Comparison of ENCODE assay signal across 14 cellular contexts in the genomic region with DNA sequence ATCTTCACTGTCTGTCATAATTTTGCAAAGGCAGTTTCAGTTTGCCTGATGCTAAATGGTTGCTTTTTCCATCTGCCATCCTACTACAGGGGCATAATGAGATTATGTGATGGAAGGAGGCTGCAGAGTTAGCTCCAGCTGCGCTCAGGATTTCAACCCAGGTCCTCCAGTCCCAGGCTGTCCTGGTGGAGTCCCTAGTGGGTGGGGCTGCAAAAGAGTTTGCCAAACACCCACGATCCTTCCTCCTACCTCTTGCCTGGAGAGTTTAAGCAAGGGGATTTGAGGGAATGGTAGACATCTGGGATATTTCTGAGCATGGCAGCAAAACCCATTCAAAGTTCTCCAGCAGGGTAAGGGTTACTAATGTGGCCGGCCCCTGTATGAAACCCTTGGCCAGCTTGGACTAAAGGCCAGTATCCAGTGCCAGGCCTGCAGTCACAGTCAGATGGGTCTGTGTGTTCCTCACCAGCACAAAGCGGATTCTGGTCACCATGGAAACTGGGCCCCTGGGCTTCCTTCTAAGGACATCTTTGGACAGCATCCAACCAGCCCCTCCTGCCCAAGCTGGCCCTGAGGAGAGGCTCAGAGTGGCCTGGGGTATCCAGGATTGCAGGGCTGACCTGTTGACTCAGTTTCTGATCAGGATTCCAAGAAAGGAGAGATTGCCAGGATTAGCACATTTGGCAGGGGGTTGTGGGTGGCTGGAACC. TPM values are rescaled to one million over a fixed set of nuclear protein-coding genes. Genes with fewer than 3 reads are reported as not detected.
DNase-seq lines count a peak whose midpoint lies in the region; ATAC-seq and TF ChIP-seq lines count a peak whose summit lies in the region.
"Had no signal": no experiment of that assay in that cellular context is flagged by ENCODE, and none has a peak within 500 bp of the region (broad histone marks: within the 10 kb centered on the region; RNA-seq: fewer than 3 reads in every experiment).

No MANE protein-coding gene starts in this region.

- H3K9me3 ChIP-seq in HEK293 (ENCODE audit: control insufficient read depth, insufficient read depth, low read depth, low read length): no peaks in the 10 kb centered on the region

- peaks cover 11% of the 10 kb centered on the region; the same call in 1 of the 2 replicates for H3K4me1 ChIP-seq in HEK293 (ENCODE audit: control insufficient read depth, insufficient read depth, low read length)

- TF ChIP-seq CTCF in HEK293 (tag by site-specific recombination; IDR thresholded peaks at IDR 0.05) (no peak), retinal pigment epithelial cell (conservative IDR thresholded peaks at IDR 0.05; ENCODE audit: low read depth, low read length) (no peak)

- POLR2A ChIA-PET in HEK293 (lab: Yijun Ruan, JAX): no interaction called here

- CTCF ChIA-PET in HEK293 (lab: Yijun Ruan, JAX): interaction anchor here (0.6 to 0.7 kb wide), 3 partner anchors 26 to 78 kb away, joined by 3 to 5 read pairs (median 3); no protein-coding TSS in a partner anchor

- peak; percentile 55 for DNase-seq in SK-N-DZ (ENCODE audit: low spot score)
- DNase-seq in head of caudate nucleus: peak; percentile 14 to 90 (median 64)
- peak; percentile 83 for DNase-seq in retinal pigment epithelial cell (ENCODE audit: low read depth)
- no peak for DNase-seq in activated effector memory CD4-positive, alpha-beta T cell treated with Interleukin-2 at 50 U/mL for 16 hours
- no peak for DNase-seq in LoVo (ENCODE audit: low spot score)
- DNase-seq: activated naive CD8-positive, alpha-beta T cell treated with anti-CD3 and anti-CD28 coated beads, Interleukin-2, amount 50 U/mL, for 24 hours; KBM-7; T-helper 2 cell had no signal

- H3K36me3 ChIP-seq in HEK293 (ENCODE audit: control insufficient read depth in 2 of 2, insufficient read depth in 1 of 2, low read length in 2 of 2): no peaks in the 10 kb centered on the region
- H3K36me3 ChIP-seq: tibial nerve had no signal

- intact Hi-C loops in head of caudate nucleus (cut with DNase I): no loop called here

- H3K27ac ChIP-seq in HEK293 (ENCODE audit: extremely low read depth, low read depth, low read length): no peak overlapping the region

- no peak overlapping the region for H3K4me3 ChIP-seq in HEK293 (ENCODE audit: low read depth, low read length)
- H3K4me3 ChIP-seq in retinal pigment epithelial cell (ENCODE audit: low read length): no peak overlapping the region
- H3K4me3 ChIP-seq: skin epidermis, tibial nerve had no signal

- ATAC-seq in GM21717 (IDR thresholded peaks at IDR 0.05; ENCODE audit: unreplicated experiment) (no peak), HG02973 (IDR thresholded peaks at IDR 0.05; ENCODE audit: unreplicated experiment) (no peak)
- ATAC-seq: activated naive CD8-positive, alpha-beta T cell treated with anti-CD3 and anti-CD28 coated beads, Interleukin-2, amount 50 U/mL, for 24 hours; HCT116 had no signal

TF ChIP-seq in HEK293, 187 proteins besides CTCF, POLR2A, EP300 and RAD21:
- TF ChIP-seq EGR2 (tag by site-specific recombination; IDR thresholded peaks at IDR 0.05; ENCODE audit: low read depth) (peak; percentile 51; the same call in 1 of the 2 replicates), ZBTB17 (tag by site-specific recombination; IDR thresholded peaks at IDR 0.05) (peak; percentile 53), ZFHX2 (tag by site-specific recombination; conservative IDR thresholded peaks at IDR 0.05) (peak; percentile 80), SCRT2 (tag by site-specific recombination; IDR thresholded peaks at IDR 0.05) (peak; percentile 79), ZNF610 (tag by site-specific recombination; IDR thresholded peaks at IDR 0.05; ENCODE audit: borderline replicate concordance) (no peak), ZNF26 (tag by site-specific recombination; IDR thresholded peaks at IDR 0.05) (no peak)

RNA-seq across cellular contexts. Expression of gene CHST3, which starts 42.7 kb away (rescaled TPM):
- polyA plus RNA-seq in SK-N-DZ (2014; cell fraction: cytosol; rRNA removed): 0.85 and 1.9 TPM in 2 replicates
- 0.63 and 0.91 TPM in 2 replicates for polyA plus RNA-seq in SK-N-DZ (2014; cell fraction: nucleus; rRNA removed)

Comparison
In these comparisons a context has a peak if more than half of its experiments do, and no peak if none do; other contexts are left out.
1. DNase-seq: peak in SK-N-DZ (single experiment), head of caudate nucleus (42 of 42) and retinal pigment epithelial cell (single experiment); none in activated effector memory CD4-positive, alpha-beta T cell treated with Interleukin-2 at 50 U/mL for 16 hours (single experiment) and LoVo (single experiment).